In the genomic region with DNA sequence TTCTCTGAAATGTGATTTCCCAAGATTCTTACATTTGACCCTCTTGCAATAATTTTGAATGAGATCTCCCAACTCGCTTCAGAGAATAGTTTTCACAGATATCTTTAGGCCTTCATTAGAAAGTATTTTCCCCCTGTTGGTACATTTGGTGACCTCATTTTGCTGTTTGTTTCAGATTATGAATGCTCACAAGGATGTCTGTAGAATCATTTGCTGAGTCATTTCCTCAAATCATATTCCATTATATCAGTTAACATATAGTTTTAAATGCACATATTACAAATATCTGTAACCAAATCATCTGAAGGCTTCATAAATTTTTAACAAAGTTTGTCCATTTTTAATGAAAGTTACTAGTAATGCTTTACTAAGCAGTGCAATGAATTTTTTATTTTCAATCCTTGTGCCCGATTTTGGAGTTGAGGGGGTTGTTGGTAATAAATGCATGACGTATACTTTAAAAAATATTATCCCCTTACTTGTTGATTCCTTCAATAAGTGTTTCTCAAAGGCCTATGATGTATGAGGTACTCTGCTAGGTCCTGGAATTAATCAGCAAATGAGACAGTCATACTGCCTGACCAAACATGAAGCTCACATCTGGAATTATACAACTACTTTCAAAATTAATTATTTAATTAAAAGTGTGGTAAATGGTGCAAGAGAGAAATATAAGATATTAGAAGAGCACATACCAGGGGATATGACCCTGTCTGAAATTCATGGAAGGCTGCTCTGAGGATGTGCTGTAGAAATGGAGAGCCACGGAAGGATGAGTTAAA, we compare ENCODE assay signal across 1 cellular context.
TF ChIP-seq lines count a peak whose summit lies in the region.

No MANE protein-coding gene starts in this region.

TF ChIP-seq in SK-N-SH, 30 proteins besides CTCF, POLR2A, EP300 and RAD21 (continued from another document):
- TF ChIP-seq, protein P1, sequence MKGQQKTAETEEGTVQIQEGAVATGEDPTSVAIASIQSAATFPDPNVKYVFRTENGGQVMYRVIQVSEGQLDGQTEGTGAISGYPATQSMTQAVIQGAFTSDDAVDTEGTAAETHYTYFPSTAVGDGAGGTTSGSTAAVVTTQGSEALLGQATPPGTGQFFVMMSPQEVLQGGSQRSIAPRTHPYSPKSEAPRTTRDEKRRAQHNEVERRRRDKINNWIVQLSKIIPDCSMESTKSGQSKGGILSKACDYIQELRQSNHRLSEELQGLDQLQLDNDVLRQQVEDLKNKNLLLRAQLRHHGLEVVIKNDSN (IDR thresholded peaks at IDR 0.05; ENCODE audit: borderline replicate concordance, low read depth): no peak
- TF ChIP-seq PBX3 (IDR thresholded peaks at IDR 0.05): peak; percentile 49
- TF ChIP-seq TAF1 (IDR thresholded peaks at IDR 0.05; ENCODE audit: borderline replicate concordance, low read depth, low read length): no peak
- TF ChIP-seq FOXM1 (IDR thresholded peaks at IDR 0.05; ENCODE audit: low read depth): no peak
- TF ChIP-seq RXRA (IDR thresholded peaks at IDR 0.05; ENCODE audit: borderline replicate concordance, low read depth): 0 out of 2 replicates have a peak, but pooled peaks have one; percentile 22
- TF ChIP-seq, protein P2, sequence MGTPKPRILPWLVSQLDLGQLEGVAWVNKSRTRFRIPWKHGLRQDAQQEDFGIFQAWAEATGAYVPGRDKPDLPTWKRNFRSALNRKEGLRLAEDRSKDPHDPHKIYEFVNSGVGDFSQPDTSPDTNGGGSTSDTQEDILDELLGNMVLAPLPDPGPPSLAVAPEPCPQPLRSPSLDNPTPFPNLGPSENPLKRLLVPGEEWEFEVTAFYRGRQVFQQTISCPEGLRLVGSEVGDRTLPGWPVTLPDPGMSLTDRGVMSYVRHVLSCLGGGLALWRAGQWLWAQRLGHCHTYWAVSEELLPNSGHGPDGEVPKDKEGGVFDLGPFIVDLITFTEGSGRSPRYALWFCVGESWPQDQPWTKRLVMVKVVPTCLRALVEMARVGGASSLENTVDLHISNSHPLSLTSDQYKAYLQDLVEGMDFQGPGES (IDR thresholded peaks at IDR 0.05; ENCODE audit: low read depth, low read length): no peak
TF ChIP-seq in SK-N-SH: peak in this region for 5.
